ENCODE assay signal across 13 cellular contexts in the genomic region with DNA sequence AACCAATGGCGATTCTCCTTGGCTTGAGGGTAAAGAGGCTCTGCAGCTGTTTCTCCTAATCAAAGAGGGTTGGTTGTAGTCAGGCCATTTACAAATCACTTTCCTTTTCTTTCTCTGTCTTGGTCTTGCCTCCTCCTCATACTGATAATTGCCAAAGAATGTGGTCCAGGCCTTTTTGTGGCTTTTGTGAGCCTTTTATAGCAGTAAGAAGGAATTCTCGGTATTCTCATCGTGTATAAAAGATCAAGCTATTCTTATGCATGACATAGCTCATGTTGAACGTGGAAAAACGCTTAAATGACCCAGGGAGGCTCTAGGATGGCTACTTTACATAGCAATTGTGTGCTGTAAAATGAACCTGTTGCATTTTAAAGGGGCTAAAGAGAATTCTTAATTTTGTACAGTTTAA.
A peak's percentile ranks its signal among the peaks of the same experiment; 100 is the strongest.
DNase-seq lines count a peak whose midpoint lies in the region; ATAC-seq and TF ChIP-seq lines count a peak whose summit lies in the region.
"Had no signal": no experiment of that assay in that cellular context is flagged by ENCODE, and none has a peak within 500 bp of the region (broad histone marks: within the 10 kb centered on the region; RNA-seq: fewer than 3 reads in every experiment).

No MANE protein-coding gene starts in this region.

- no peaks in the 10 kb centered on the region for H3K9me3 Mint-ChIP-seq in natural killer cell treated with Interleukin-12 subunit alpha and Interleukin-12 subunit beta and Interleukin-15 and Interleukin-18, amount 100 ng/mL, for 72 hours
- no peaks in the 10 kb centered on the region for H3K9me3 Mint-ChIP-seq in CD8-positive, alpha-beta T cell

- no peaks in the 10 kb centered on the region for H3K36me3 Mint-ChIP-seq in natural killer cell treated with Interleukin-12 subunit alpha and Interleukin-12 subunit beta and Interleukin-15 and Interleukin-18, amount 100 ng/mL, for 72 hours
- H3K36me3 Mint-ChIP-seq in CD8-positive, alpha-beta T cell = no peaks in the 10 kb centered on the region
- H3K36me3 Mint-ChIP-seq: activated CD8-positive, alpha-beta memory T cell treated with anti-CD3 and anti-CD28 coated beads, Interleukin-2, amount 10 ng/mL, durations not matched to agents 7 days and 5 days had no signal

- no peak overlapping the region for H3K27ac ChIP-seq in fibroblast of lung (ENCODE audit: insufficient read depth, low read length)
- peak overlapping the region; percentile 75 for H3K27ac ChIP-seq in psoas muscle
- H3K27ac ChIP-seq in CD8-positive, alpha-beta T cell (ENCODE audit: low read depth, low read length) = no peak overlapping the region
- H3K27ac ChIP-seq: uterus had no signal

- H3K4me2 ChIP-seq in fibroblast of lung (ENCODE audit: extremely low read depth, insufficient read depth, low read length) = peak overlapping the region; percentile 41

- H3K27ac Mint-ChIP-seq in natural killer cell treated with Interleukin-12 subunit alpha and Interleukin-12 subunit beta and Interleukin-15 and Interleukin-18, amount 100 ng/mL, for 72 hours = no peak overlapping the region
- H3K27ac Mint-ChIP-seq in CD8-positive, alpha-beta T cell = no peak overlapping the region
- H3K27ac Mint-ChIP-seq: activated CD8-positive, alpha-beta memory T cell treated with anti-CD3 and anti-CD28 coated beads, Interleukin-2, amount 10 ng/mL, durations not matched to agents 7 days and 5 days had no signal

- H3K4me3 ChIP-seq in fibroblast of lung (replicated peaks in 1 of 4; ENCODE audit: control extremely low read depth in 1 of 4, insufficient read depth in 1 of 4, low read depth in 3 of 4, low read length in 4 of 4) = no peak overlapping the region
- peak overlapping the region; percentile 29 for H3K4me3 ChIP-seq in psoas muscle
- no peak overlapping the region for H3K4me3 ChIP-seq in CD8-positive, alpha-beta T cell (ENCODE audit: low read depth, low read length)
- H3K4me3 ChIP-seq: uterus had no signal

- peaks cover 8 to 17% of the 10 kb centered on the region in 2 donors for H3K27me3 Mint-ChIP-seq in natural killer cell treated with Interleukin-12 subunit alpha and Interleukin-12 subunit beta and Interleukin-15 and Interleukin-18, amount 100 ng/mL, for 72 hours
- H3K27me3 Mint-ChIP-seq in CD8-positive, alpha-beta T cell (ENCODE audit: low read depth) = peaks cover 4% of the 10 kb centered on the region

- H3K9me3 ChIP-seq in ES-I3 (ENCODE audit: control insufficient read depth, insufficient read depth, low read length) = no peaks in the 10 kb centered on the region
- no peaks in the 10 kb centered on the region for H3K9me3 ChIP-seq in fibroblast of lung (ENCODE audit: control insufficient read depth, insufficient read depth, low read depth, low read length)
- H3K9me3 ChIP-seq in psoas muscle = no peaks in the 10 kb centered on the region
- no peaks in the 10 kb centered on the region for H3K9me3 ChIP-seq in CD8-positive, alpha-beta T cell (ENCODE audit: low read length)
- H3K9me3 ChIP-seq: uterus had no signal

- H3K79me2 ChIP-seq in fibroblast of lung (ENCODE audit: control insufficient read depth, insufficient read depth, low read length) = no peaks in the 10 kb centered on the region

- H4K20me1 ChIP-seq in fibroblast of lung (ENCODE audit: control insufficient read depth, extremely low read depth, insufficient read depth, low read length) = no peaks in the 10 kb centered on the region

- H3K4me3 Mint-ChIP-seq in natural killer cell treated with Interleukin-12 subunit alpha and Interleukin-12 subunit beta and Interleukin-15 and Interleukin-18, amount 100 ng/mL, for 72 hours = no peak overlapping the region
- no peak overlapping the region for H3K4me3 Mint-ChIP-seq in CD8-positive, alpha-beta T cell
- H3K4me3 Mint-ChIP-seq: activated CD8-positive, alpha-beta memory T cell treated with anti-CD3 and anti-CD28 coated beads, Interleukin-2, amount 10 ng/mL, durations not matched to agents 7 days and 5 days had no signal

- H3K4me1 ChIP-seq in ES-I3 (ENCODE audit: insufficient read depth, low read length) (peaks cover 19% of the 10 kb centered on the region), fibroblast of lung (ENCODE audit: control insufficient read depth, extremely low read depth, insufficient read depth, low read length) (peaks cover 5% of the 10 kb centered on the region), psoas muscle (peaks cover 60% of the 10 kb centered on the region)
- H3K4me1 ChIP-seq in CD8-positive, alpha-beta T cell (ENCODE audit: insufficient read depth, low read length) = no peaks in the 10 kb centered on the region
- H3K4me1 ChIP-seq: uterus had no signal

- CTCF ChIA-PET in CD8-positive, alpha-beta T cell (lab: Charles Lee) = interaction anchor here (1.0 kb wide), 2 partner anchors 12 to 39 kb away, joined by 3 read pairs; no protein-coding TSS in a partner anchor

- DNase-seq in OCI-M1 (lab: John Stamatoyannopoulos, UW) (peak; percentile 17), fibroblast of lung (ENCODE audit: low read depth in 2 of 2) (peak; percentile 37 to 99), psoas muscle (no peak), cortex of kidney (lab: John Stamatoyannopoulos, UW) (no peak)
- DNase-seq in natural killer cell treated with Interleukin-12 subunit alpha and Interleukin-12 subunit beta and Interleukin-15 and Interleukin-18, amount 100 ng/mL, for 72 hours (ENCODE audit: low spot score) = no peak
- no peak for DNase-seq in CD8-positive, alpha-beta T cell
- DNase-seq: activated CD8-positive, alpha-beta memory T cell treated with anti-CD3 and anti-CD28 coated beads, Interleukin-2, amount 10 ng/mL, durations not matched to agents 7 days and 5 days; DMS79; hypothalamus; occipital lobe; uterus had no signal

- ATAC-seq in psoas muscle = peak in 1 of 4 donors; percentile 33
- ATAC-seq in HG03571 (IDR thresholded peaks at IDR 0.05; ENCODE audit: unreplicated experiment) = no peak
- no peak for ATAC-seq in natural killer cell treated with Interleukin-12 subunit alpha and Interleukin-12 subunit beta and Interleukin-15 and Interleukin-18, amount 100 ng/mL, for 72 hours
- no peak for ATAC-seq in CD8-positive, alpha-beta T cell
- ATAC-seq: activated CD8-positive, alpha-beta memory T cell treated with anti-CD3 and anti-CD28 coated beads, Interleukin-2, amount 10 ng/mL, durations not matched to agents 7 days and 5 days had no signal

- H3K4me1 Mint-ChIP-seq in natural killer cell treated with Interleukin-12 subunit alpha and Interleukin-12 subunit beta and Interleukin-15 and Interleukin-18, amount 100 ng/mL, for 72 hours (ENCODE audit: low read depth in 2 of 2) = no peaks in the 10 kb centered on the region
- no peaks in the 10 kb centered on the region for H3K4me1 Mint-ChIP-seq in CD8-positive, alpha-beta T cell (ENCODE audit: low read depth)
- H3K4me1 Mint-ChIP-seq: activated CD8-positive, alpha-beta memory T cell treated with anti-CD3 and anti-CD28 coated beads, Interleukin-2, amount 10 ng/mL, durations not matched to agents 7 days and 5 days had no signal

- POLR2A ChIA-PET in CD8-positive, alpha-beta T cell (lab: Charles Lee) = interaction anchor here (1.5 kb wide), 1 partner anchor 34 kb away, joined by 3 read pairs; no protein-coding TSS in a partner anchor

- TF ChIP-seq CTCF in fibroblast of lung (conservative IDR thresholded peaks at IDR 0.05 in 1 of 2, IDR thresholded peaks at IDR 0.05 in 1 of 2; ENCODE audit: low read depth in 1 of 2, low read length in 2 of 2) = no peak
- TF ChIP-seq CTCF in psoas muscle (IDR thresholded peaks at IDR 0.05) = no peak
- TF ChIP-seq CTCF in CD8-positive, alpha-beta T cell (IDR thresholded peaks at IDR 0.05) = no peak

- H2AFZ ChIP-seq in fibroblast of lung (ENCODE audit: low read length) = no peak overlapping the region

- intact Hi-C loops in psoas muscle (cut with DNase I) = no loop called here
- intact Hi-C loops in CD8-positive, alpha-beta T cell (cut with DNase I, micrococcal nuclease) = no loop called here

- H3K27me3 ChIP-seq in fibroblast of lung (ENCODE audit: control insufficient read depth, insufficient read depth, low read length) = no peaks in the 10 kb centered on the region
- no peaks in the 10 kb centered on the region for H3K27me3 ChIP-seq in psoas muscle (ENCODE audit: insufficient read depth in 3 of 3, low read length in 2 of 3)
- H3K27me3 ChIP-seq in CD8-positive, alpha-beta T cell (ENCODE audit: insufficient read depth, low read length) = no peaks in the 10 kb centered on the region
- H3K27me3 ChIP-seq: uterus had no signal

- H3K9ac ChIP-seq in ES-I3 (ENCODE audit: low read depth, low read length) (peak overlapping the region; percentile 22; the same call in 1 of the 2 replicates), fibroblast of lung (ENCODE audit: insufficient read depth, low read length) (no peak overlapping the region)

- 17 to 36% (median 20%) methylated on average over 5 of the region's 5 CpGs for WGBS in psoas muscle, 3 donors

- H3K36me3 ChIP-seq in ES-I3 (ENCODE audit: insufficient read depth, low read length) (no peaks in the 10 kb centered on the region), fibroblast of lung (ENCODE audit: control insufficient read depth, insufficient read depth, low read length) (no peaks in the 10 kb centered on the region), psoas muscle (ENCODE audit: insufficient read depth in 1 of 2, low read depth in 1 of 2) (no peaks in the 10 kb centered on the region)
- no peaks in the 10 kb centered on the region for H3K36me3 ChIP-seq in CD8-positive, alpha-beta T cell (ENCODE audit: insufficient read depth, low read length)
- H3K36me3 ChIP-seq: uterus had no signal

Comparison
In these comparisons a context has a peak if more than half of its experiments do, and no peak if none do; other contexts are left out.
1. DNase-seq: peak in OCI-M1 (single experiment) and fibroblast of lung (2 of 2); none in psoas muscle (0 of 2), natural killer cell treated with Interleukin-12 subunit alpha and Interleukin-12 subunit beta and Interleukin-15 and Interleukin-18, amount 100 ng/mL, for 72 hours (single experiment), CD8-positive, alpha-beta T cell (0 of 7) and cortex of kidney (single experiment).